Comparison of ENCODE assay signal across 8 cellular contexts in the genomic region with DNA sequence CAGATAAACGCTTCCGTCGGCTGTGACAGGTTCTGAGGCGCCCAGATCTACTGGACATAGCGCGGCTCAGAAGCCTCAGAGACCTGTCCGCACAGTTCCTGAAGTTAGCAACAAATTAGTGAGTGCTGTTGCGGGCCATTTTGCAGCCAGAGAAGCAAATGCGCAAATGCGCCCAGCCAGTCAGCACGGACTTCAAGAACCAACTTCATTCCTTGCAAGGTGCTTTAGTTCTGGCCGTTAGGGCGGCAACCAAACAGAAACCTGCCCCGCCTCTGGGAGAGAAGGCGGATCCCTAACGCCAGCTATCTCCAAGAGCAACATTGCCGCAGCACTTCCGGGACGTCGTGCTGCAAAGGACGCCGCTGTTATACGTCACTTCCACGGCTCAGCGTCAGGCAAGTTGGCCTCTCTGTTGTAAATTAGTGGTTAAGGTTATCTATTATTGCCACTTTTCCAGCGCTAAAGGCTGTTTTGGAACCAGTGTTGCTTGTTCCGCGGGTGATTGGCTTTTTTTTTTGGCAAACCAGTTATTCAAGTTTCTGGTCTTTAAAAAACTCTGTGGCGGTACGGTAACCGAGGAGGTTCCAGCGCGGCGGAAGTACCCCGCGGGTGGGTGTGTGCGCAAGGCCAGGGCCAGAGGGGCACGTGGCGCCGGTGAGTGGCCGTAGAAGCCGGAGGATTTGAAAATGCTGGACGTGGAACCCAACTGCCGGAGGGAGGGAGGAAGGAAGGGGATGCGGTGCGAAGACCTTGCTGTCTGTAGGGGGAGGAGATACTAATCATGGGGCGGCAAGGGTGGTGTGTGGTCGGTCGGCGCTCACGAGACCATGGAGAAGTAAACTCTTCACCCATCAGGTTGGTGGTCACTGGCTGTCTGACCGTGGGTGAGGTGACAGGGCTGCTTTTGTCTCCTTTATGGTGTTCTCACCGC. TPM values are rescaled to one million over a fixed set of nuclear protein-coding genes. Genes with fewer than 3 reads are reported as not detected.
DNase-seq lines count a peak whose midpoint lies in the region; ATAC-seq and TF ChIP-seq lines count a peak whose summit lies in the region.

A gene (plus strand): TSS at position 612 of the 931 bp plus-strand sequence. CDS start 403 bp downstream, outside the sequence.

- no peak for TF ChIP-seq POLR2A in lower leg skin (IDR thresholded peaks at IDR 0.05)

- ATAC-seq in GM19438 (IDR thresholded peaks at IDR 0.05; ENCODE audit: low read depth, unreplicated experiment) (peak; percentile 99), HG03575 (IDR thresholded peaks at IDR 0.05; ENCODE audit: extremely low read depth, insufficient number of reproducible peaks, low FRiP score, unreplicated experiment) (peak; percentile 94)

- no peaks in the 10 kb centered on the region for H3K9me3 ChIP-seq in duodenal mucosa (ENCODE audit: control insufficient read depth in 1 of 2, low read length in 2 of 2)

- no peaks in the 10 kb centered on the region for H3K27me3 Mint-ChIP-seq in activated CD4-positive, alpha-beta memory T cell treated with anti-CD3 and anti-CD28 coated beads for 36 hours

- H3K36me3 Mint-ChIP-seq in activated CD4-positive, alpha-beta memory T cell treated with anti-CD3 and anti-CD28 coated beads for 36 hours = peaks cover 34% of the 10 kb centered on the region

- H3K4me3 ChIP-seq in duodenal mucosa (ENCODE audit: low read depth in 1 of 2, low read length in 2 of 2) = peak within 1 kb of the TSS; percentile 99
- peak within 1 kb of the TSS; percentile 63 for H3K4me3 ChIP-seq in lower leg skin (ENCODE audit: low read depth, poor library complexity, severe bottlenecking)

- peaks cover 4 to 7% of the 10 kb centered on the region in 2 donors for H3K36me3 ChIP-seq in duodenal mucosa (ENCODE audit: control insufficient read depth in 1 of 2, insufficient read depth in 2 of 2, low read length in 2 of 2)

- intact Hi-C loops in activated CD4-positive, alpha-beta memory T cell treated with anti-CD3 and anti-CD28 coated beads for 36 hours (cut with micrococcal nuclease) = loop anchor here (1.0 to 5.0 kb wide), 8 partner anchors 85 to 843 kb away; a partner anchor contains a TSS
- intact Hi-C loops in lower leg skin (cut with DNase I; ENCODE audit: low total_unique reads) = loop anchor here (10.0 kb wide), 1 partner anchor 381 kb away; a partner anchor contains a TSS

- H3K9ac ChIP-seq in duodenal mucosa (ENCODE audit: low read depth in 1 of 2, low read length in 2 of 2) = peak within 1 kb of the TSS; percentile 93 to 97

- peak; percentile 94 for DNase-seq in CD1c-positive myeloid dendritic cell (ENCODE audit: extremely low spot score)
- DNase-seq in NCI-H82 treated with DMSO at 0.1 percent for 48 hours (lab: John Stamatoyannopoulos, UW; ENCODE audit: unreplicated experiment) = peak; percentile 59
- peak; percentile 94 for DNase-seq in activated CD4-positive, alpha-beta memory T cell treated with anti-CD3 and anti-CD28 coated beads for 36 hours
- peak; percentile 91 to 97 for DNase-seq in lower leg skin (ENCODE audit: low spot score in 2 of 2)
- peak; percentile 80 to 88 for DNase-seq in stimulated activated CD4-positive, alpha-beta T cell treated with anti-CD3 and anti-CD28 coated beads, Interleukin-4, amount 100 ng/mL, for 48 hours (ENCODE audit: low read depth in 2 of 2)

- peaks cover 39% of the 10 kb centered on the region for H3K4me1 Mint-ChIP-seq in activated CD4-positive, alpha-beta memory T cell treated with anti-CD3 and anti-CD28 coated beads for 36 hours (ENCODE audit: low read depth)

- TF ChIP-seq CTCF in lower leg skin (IDR thresholded peaks at IDR 0.05) = no peak

- peak within 1 kb of the TSS; percentile 96 for H3K27ac Mint-ChIP-seq in activated CD4-positive, alpha-beta memory T cell treated with anti-CD3 and anti-CD28 coated beads for 36 hours

- no peaks in the 10 kb centered on the region for H3K27me3 ChIP-seq in duodenal mucosa (ENCODE audit: control insufficient read depth in 1 of 2, insufficient read depth in 2 of 2, low read length in 2 of 2)

- POLR2A ChIA-PET in activated CD4-positive, alpha-beta memory T cell treated with anti-CD3 and anti-CD28 coated beads for 36 hours (lab: Charles Lee) = interaction anchor here (1.0 kb wide), 1 partner anchor 382 kb away, joined by 4 read pairs; a partner anchor contains a TSS

- H3K4me3 Mint-ChIP-seq in activated CD4-positive, alpha-beta memory T cell treated with anti-CD3 and anti-CD28 coated beads for 36 hours = peak within 1 kb of the TSS; percentile 99

- WGBS in lower leg skin, 2 donors = 0 to 1% methylated on average over 53 of the region's 53 CpGs

- H3K9me3 Mint-ChIP-seq in activated CD4-positive, alpha-beta memory T cell treated with anti-CD3 and anti-CD28 coated beads for 36 hours = no peaks in the 10 kb centered on the region

- peak within 1 kb of the TSS; percentile 84 for H3K27ac ChIP-seq in duodenal mucosa (ENCODE audit: low read depth, low read length)

- CTCF ChIA-PET in activated CD4-positive, alpha-beta memory T cell treated with anti-CD3 and anti-CD28 coated beads for 36 hours (lab: Charles Lee) = interaction anchor here (0.7 to 2.3 kb wide), 6 partner anchors 11 to 481 kb away, joined by 3 to 8 read pairs (median 4); a partner anchor contains a TSS

- H3K4me1 ChIP-seq in duodenal mucosa (ENCODE audit: control insufficient read depth in 1 of 2, insufficient read depth in 2 of 2, low read length in 2 of 2) = peaks cover 8 to 20% of the 10 kb centered on the region in 2 donors

RNA-seq across cellular contexts. Expression of the gene that starts here (rescaled TPM):
- 10 to 100 TPM; 30.5 to 32.8 TPM for total RNA-seq in activated CD4-positive, alpha-beta memory T cell treated with anti-CD3 and anti-CD28 coated beads for 36 hours
- total RNA-seq in lower leg skin = 10 to 100 TPM in 1 of 4 donors, 1 to 10 TPM in 3; 2.2 to 15.6 (median 7.8) TPM

Comparison
In these comparisons a context has a peak if more than half of its experiments do, and no peak if none do; other contexts are left out.
1. Peak in every context shown above with its lines: DNase-seq, ATAC-seq, H3K4me3 ChIP-seq and H3K27ac ChIP-seq.